ENCODE assay signal across 13 cellular contexts in the genomic region with DNA sequence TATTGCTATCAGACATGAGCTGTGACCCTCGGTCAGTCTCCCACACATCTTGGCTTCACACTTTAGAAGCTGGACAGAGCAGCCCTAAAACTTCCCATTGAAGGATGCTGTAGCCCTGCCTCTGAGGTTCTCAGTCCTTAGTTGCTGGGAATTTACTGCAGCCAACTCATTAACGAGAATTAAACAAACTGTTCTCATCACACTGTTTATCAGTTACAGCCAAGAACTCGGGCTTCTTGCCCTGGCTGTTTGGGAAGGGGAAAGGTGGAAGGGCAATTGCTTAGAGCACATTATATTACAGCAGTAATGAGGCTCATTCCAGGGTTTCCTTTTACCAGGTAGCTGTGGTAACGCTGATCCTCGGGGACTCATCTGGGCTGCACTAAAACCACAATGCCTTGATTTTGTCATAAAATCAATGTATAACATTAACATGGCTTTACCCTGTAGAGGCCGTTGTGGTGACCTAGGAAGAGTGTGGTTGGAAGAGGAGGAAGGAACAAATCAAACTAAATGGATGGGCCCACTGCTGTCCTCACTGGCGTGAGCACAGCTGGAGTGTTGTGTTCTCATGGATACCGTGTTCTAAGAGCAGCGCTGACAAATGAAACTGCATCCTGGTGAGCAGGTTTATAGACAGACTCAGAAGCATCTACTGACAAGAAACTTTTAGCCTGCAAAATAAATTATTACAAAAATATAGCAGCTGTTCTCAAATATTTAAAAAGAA.
A peak's percentile ranks its signal among the peaks of the same experiment; 100 is the strongest.
DNase-seq lines count a peak whose midpoint lies in the region; ATAC-seq and TF ChIP-seq lines count a peak whose summit lies in the region.
"Had no signal": no experiment of that assay in that cellular context is flagged by ENCODE, and none has a peak within 500 bp of the region (broad histone marks: within the 10 kb centered on the region; RNA-seq: fewer than 3 reads in every experiment).

No MANE protein-coding gene starts in this region.

- peak overlapping the region; percentile 44 for H3K18ac ChIP-seq in trophoblast cell (ENCODE audit: low read length)

- H3K9me3 ChIP-seq in heart left ventricle (peaks cover 0 to 6% (median 0%) of the 10 kb centered on the region in 12 donors), trophoblast cell (ENCODE audit: insufficient read depth, low read depth, low read length) (no peaks in the 10 kb centered on the region)
- H3K9me3 ChIP-seq: HAP-1 had no signal

- peak overlapping the region; percentile 65 for H4K91ac ChIP-seq in trophoblast cell (ENCODE audit: low read depth, low read length)

- peaks cover 0 to 3% of the 10 kb centered on the region in 2 donors for H3K9me3 Mint-ChIP-seq in activated T-cell treated with anti-CD3 and anti-CD28 coated beads, Interleukin-2, amount 50 U/mL, for 72 hours

- H3K79me1 ChIP-seq in trophoblast cell (ENCODE audit: low read length), result peaks cover 2% of the 10 kb centered on the region

- no peak overlapping the region for H3K4me3 ChIP-seq in NB4 (ENCODE audit: low read depth, low read length)
- no peak overlapping the region for H3K4me3 ChIP-seq in heart left ventricle
- H3K4me3 ChIP-seq in trophoblast cell (ENCODE audit: low read depth, low read length), result no peak overlapping the region
- H3K4me3 ChIP-seq: HAP-1 had no signal

- intact Hi-C loops in heart left ventricle (cut with DNase I), result loop anchor here in 2 of 10 donors (5.0 to 10.0 kb wide), 2 partner anchors 39 to 47 kb away; no protein-coding TSS in a partner anchor

- H3K14ac ChIP-seq in trophoblast cell (ENCODE audit: low read length), result peak overlapping the region; percentile 40

- WGBS in heart left ventricle, 4 donors, result 56 to 71% (median 59%) methylated on average over 9 of the region's 9 CpGs
- WGBS in trophoblast cell (ENCODE audit: extremely low coverage, insufficient coverage, insufficient read length), result no CpG with 5 or more reads among the region's 9 CpGs

- no peak overlapping the region for H2AFZ ChIP-seq in trophoblast cell (ENCODE audit: insufficient read depth, low read length, poor library complexity)

- H3K27ac Mint-ChIP-seq in activated T-cell treated with anti-CD3 and anti-CD28 coated beads, Interleukin-2, amount 50 U/mL, for 72 hours, result no peak overlapping the region
- H3K27ac Mint-ChIP-seq: activated T-cell treated with anti-CD3 and anti-CD28 coated beads, Interleukin-2, amount 50 U/mL, for 24 hours had no signal

- no peaks in the 10 kb centered on the region for H3K36me3 Mint-ChIP-seq in activated T-cell treated with anti-CD3 and anti-CD28 coated beads, Interleukin-2, amount 50 U/mL, for 72 hours (ENCODE audit: insufficient read depth in 2 of 2)

- H3K27ac ChIP-seq in heart left ventricle (peak overlapping the region in 8 of 12 donors; percentile 36 to 75 (median 59)), trophoblast cell (ENCODE audit: low read depth, low read length) (peak overlapping the region; percentile 24)

- no peak for TF ChIP-seq POLR2A in NB4 (IDR thresholded peaks at IDR 0.05; ENCODE audit: extremely low read depth, insufficient read length)
- TF ChIP-seq POLR2A in heart left ventricle (IDR thresholded peaks at IDR 0.05), result no peak

- H3K4ac ChIP-seq in trophoblast cell (ENCODE audit: low read depth, low read length), result no peak overlapping the region

- ATAC-seq in heart left ventricle (peak; percentile 59 to 74 (median 71)), GM21723 (IDR thresholded peaks at IDR 0.05; ENCODE audit: unreplicated experiment) (no peak)
- ATAC-seq in activated T-cell treated with anti-CD3 and anti-CD28 coated beads, Interleukin-2, amount 50 U/mL, for 72 hours (replicated peaks in 1 of 2), result no peak

- peak overlapping the region; percentile 43 for H2BK12ac ChIP-seq in trophoblast cell (ENCODE audit: low read length)

- in situ Hi-C loops in G401 (cut with HindIII; ENCODE audit: low sequenced_read_pairs), result no loop called here

- no peaks in the 10 kb centered on the region for H3K36me3 ChIP-seq in heart left ventricle
- no peaks in the 10 kb centered on the region for H3K36me3 ChIP-seq in trophoblast cell (ENCODE audit: control insufficient read depth in 1 of 2, insufficient read depth in 2 of 2, low read length in 2 of 2)
- H3K36me3 ChIP-seq: HAP-1 had no signal

- TF ChIP-seq CTCF in NB4 (IDR thresholded peaks at IDR 0.05; ENCODE audit: low read depth, low read length), result no peak
- TF ChIP-seq CTCF in heart left ventricle (IDR thresholded peaks at IDR 0.05), result no peak

- no peaks in the 10 kb centered on the region for H3K27me3 Mint-ChIP-seq in activated T-cell treated with anti-CD3 and anti-CD28 coated beads, Interleukin-2, amount 50 U/mL, for 72 hours (ENCODE audit: low read depth)
- H3K27me3 Mint-ChIP-seq: activated T-cell treated with anti-CD3 and anti-CD28 coated beads, Interleukin-2, amount 50 U/mL, for 24 hours had no signal

- H2AK5ac ChIP-seq in trophoblast cell (ENCODE audit: low read length), result no peak overlapping the region

- H3K4me1 Mint-ChIP-seq in activated T-cell treated with anti-CD3 and anti-CD28 coated beads, Interleukin-2, amount 50 U/mL, for 72 hours (ENCODE audit: low read depth), result no peaks in the 10 kb centered on the region

- H4K12ac ChIP-seq in trophoblast cell (ENCODE audit: low read depth, low read length), result no peak overlapping the region

- no peak overlapping the region for H3K4me2 ChIP-seq in trophoblast cell (ENCODE audit: low read length)

- H3K4me3 Mint-ChIP-seq in activated T-cell treated with anti-CD3 and anti-CD28 coated beads, Interleukin-2, amount 50 U/mL, for 72 hours, result no peak overlapping the region
- H3K4me3 Mint-ChIP-seq: activated T-cell treated with anti-CD3 and anti-CD28 coated beads, Interleukin-2, amount 50 U/mL, for 24 hours; neural crest cell had no signal

- H3K23ac ChIP-seq in trophoblast cell (ENCODE audit: low read length), result no peak overlapping the region

- no peaks in the 10 kb centered on the region for H3K79me2 ChIP-seq in trophoblast cell (ENCODE audit: control insufficient read depth, insufficient read depth, low read length, poor library complexity)

- peak overlapping the region; percentile 64 for H2BK5ac ChIP-seq in trophoblast cell (ENCODE audit: low read depth, low read length, poor library complexity)

- no peak overlapping the region for H3K9ac ChIP-seq in trophoblast cell (ENCODE audit: low read length)

- H3K4me1 ChIP-seq in heart left ventricle (peaks cover 0 to 33% (median 15%) of the 10 kb centered on the region in 12 donors), trophoblast cell (ENCODE audit: control insufficient read depth in 1 of 2, insufficient read depth in 2 of 2, low read length in 2 of 2) (peaks cover 7 to 8% of the 10 kb centered on the region in 2 experiments)
- H3K4me1 ChIP-seq: HAP-1 had no signal

- H3K27me3 ChIP-seq in heart left ventricle (no peaks in the 10 kb centered on the region), trophoblast cell (ENCODE audit: insufficient read depth, low read length) (no peaks in the 10 kb centered on the region)

- H2BK120ac ChIP-seq in trophoblast cell (ENCODE audit: insufficient read depth, low read length, poor library complexity), result no peak overlapping the region

- H4K8ac ChIP-seq in trophoblast cell (ENCODE audit: low read depth, low read length), result peak overlapping the region; percentile 62

- DNase-seq in Ammon's horn (ENCODE audit: low spot score), result peak; percentile 12
- DNase-seq in NB4 (ENCODE audit: low read depth), result peak; percentile 14
- no peak for DNase-seq in heart left ventricle
- no peak for DNase-seq in trophoblast cell
- no peak for DNase-seq in G401 (ENCODE audit: low spot score)
- no peak for DNase-seq in central memory CD4-positive, alpha-beta T cell
- no peak for DNase-seq in activated T-cell treated with anti-CD3 and anti-CD28 coated beads, Interleukin-2, amount 50 U/mL, for 72 hours
- DNase-seq: activated CD4-positive, CD25-positive, alpha-beta regulatory T cell treated with anti-CD3 and anti-CD28 coated beads, Interleukin-2, amount 50 U/mL, for 72 hours; activated T-cell treated with anti-CD3 and anti-CD28 coated beads, Interleukin-2, amount 50 U/mL, for 24 hours; NCI-H1105 had no signal

Comparison
In these comparisons a context has a peak if more than half of its experiments do, and no peak if none do; other contexts are left out.
1. DNase-seq: peak in Ammon's horn (single experiment) and NB4 (single experiment); none in heart left ventricle (0 of 5), trophoblast cell (0 of 2), G401 (single experiment), central memory CD4-positive, alpha-beta T cell (single experiment) and activated T-cell treated with anti-CD3 and anti-CD28 coated beads, Interleukin-2, amount 50 U/mL, for 72 hours (0 of 2).
2. ATAC-seq: peak in heart left ventricle (4 of 4); none in activated T-cell treated with anti-CD3 and anti-CD28 coated beads, Interleukin-2, amount 50 U/mL, for 72 hours (0 of 2) and GM21723 (single experiment).